Comparison of ENCODE assay signal across 19 cellular contexts in the genomic region with DNA sequence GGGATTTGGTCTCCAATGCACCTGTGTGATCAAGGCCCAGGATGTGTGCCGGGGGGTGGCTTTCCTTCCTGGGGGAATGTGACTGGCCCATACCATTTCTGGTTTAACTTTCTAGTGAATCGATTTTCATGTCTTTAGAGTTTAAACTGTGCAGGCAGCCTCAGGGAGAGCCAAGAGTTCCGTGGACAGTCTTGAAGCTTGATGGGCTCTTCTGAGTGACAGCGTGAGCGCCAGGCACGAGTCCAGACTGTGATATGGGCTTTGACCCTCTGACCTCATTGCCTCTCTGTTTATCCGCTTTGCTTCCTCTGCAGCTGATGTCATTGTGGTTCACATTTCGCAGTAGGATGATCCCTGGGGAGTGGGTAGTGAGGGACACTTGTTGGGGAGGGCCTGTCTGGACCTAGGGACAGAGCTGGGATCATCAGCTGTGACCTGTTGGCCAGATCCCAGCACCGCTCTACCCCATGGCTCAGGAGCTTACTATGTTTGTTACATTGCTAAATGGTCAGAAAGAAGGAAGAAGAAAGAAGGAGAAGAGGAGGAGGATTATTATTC.
DNase-seq lines count a peak whose midpoint lies in the region; ATAC-seq and TF ChIP-seq lines count a peak whose summit lies in the region.
"Had no signal": no experiment of that assay in that cellular context is flagged by ENCODE, and none has a peak within 500 bp of the region (broad histone marks: within the 10 kb centered on the region; RNA-seq: fewer than 3 reads in every experiment).

No MANE protein-coding gene starts in this region.

- H3K27ac Mint-ChIP-seq in WTC11 = no peak overlapping the region; the same call in 1 of the 2 replicates
- H3K27ac Mint-ChIP-seq: activated T-helper 17 cell treated with anti-CD3 and anti-CD28 coated beads, Interleukin-2, amount 50 U/mL, for 72 hours had no signal

- POLR2A ChIA-PET in WTC11 (lab: Charles Lee) = no interaction called here

- H3K9me3 Mint-ChIP-seq in WTC11 = no peaks in the 10 kb centered on the region
- H3K9me3 Mint-ChIP-seq: activated T-helper 17 cell treated with anti-CD3 and anti-CD28 coated beads, Interleukin-2, amount 50 U/mL, for 72 hours; IgD-negative memory B cell had no signal

- peaks cover 15% of the 10 kb centered on the region for H3K4me1 Mint-ChIP-seq in WTC11

- no peaks in the 10 kb centered on the region for H3K36me3 ChIP-seq in right atrium auricular region
- no peaks in the 10 kb centered on the region for H3K36me3 ChIP-seq in adrenal gland (replicated peaks in 1 of 2)
- H3K36me3 ChIP-seq: SJSA1 had no signal

- intact Hi-C loops in left ventricle myocardium superior (cut with micrococcal nuclease) (no loop called here), adrenal gland (cut with DNase I) (no loop called here)

- ATAC-seq in left ventricle myocardium superior = peak; percentile 49
- ATAC-seq in WTC11 = no peak
- no peak for ATAC-seq in GM19324 (IDR thresholded peaks at IDR 0.05; ENCODE audit: low FRiP score, unreplicated experiment)
- ATAC-seq: activated T-helper 17 cell treated with anti-CD3 and anti-CD28 coated beads, Interleukin-2, amount 50 U/mL, for 72 hours had no signal

- H3K27me3 Mint-ChIP-seq in WTC11 (ENCODE audit: low read depth) = no peaks in the 10 kb centered on the region
- H3K27me3 Mint-ChIP-seq: activated T-helper 17 cell treated with anti-CD3 and anti-CD28 coated beads, Interleukin-2, amount 50 U/mL, for 72 hours had no signal

- TF ChIP-seq CTCF in right atrium auricular region (IDR thresholded peaks at IDR 0.05) = no peak
- TF ChIP-seq CTCF in WTC11 (IDR thresholded peaks at IDR 0.05) = no peak
- no peak for TF ChIP-seq CTCF in adrenal gland (IDR thresholded peaks at IDR 0.05)

- H3K9me3 ChIP-seq in right atrium auricular region (no peaks in the 10 kb centered on the region), adrenal gland (replicated peaks in 1 of 3) (no peaks in the 10 kb centered on the region)
- H3K9me3 ChIP-seq: SJSA1 had no signal

- H3K36me3 Mint-ChIP-seq in WTC11 = no peaks in the 10 kb centered on the region

- no peaks in the 10 kb centered on the region for H3K4me1 ChIP-seq in right atrium auricular region
- no peaks in the 10 kb centered on the region for H3K4me1 ChIP-seq in adrenal gland (replicated peaks in 1 of 2)
- H3K4me1 ChIP-seq: SJSA1 had no signal

- no peak for DNase-seq in left ventricle myocardium superior
- DNase-seq in right atrium auricular region (ENCODE audit: low spot score) = no peak
- no peak for DNase-seq in WTC11 (ENCODE audit: low spot score)
- peak; percentile 96 for DNase-seq in myocyte (ENCODE audit: low read depth)
- no peak for DNase-seq in adrenal gland
- DNase-seq in NCI-H2107 (lab: John Stamatoyannopoulos, UW) = no peak
- DNase-seq in NCI-H187 (lab: John Stamatoyannopoulos, UW) = no peak
- DNase-seq: activated CD4-positive, CD25-positive, alpha-beta regulatory T cell treated with anti-CD3 and anti-CD28 coated beads, Interleukin-2, amount 50 U/mL, for 72 hours; DMS79 treated with DMSO at 0.1 percent for 48 hours; effector CD4-positive, alpha-beta T cell; islet precursor cell; NCI-H526; stimulated activated naive CD4-positive, alpha-beta T cell; T-helper 2 cell; trophoblast cell had no signal

- no peak for TF ChIP-seq POLR2A in adrenal gland (IDR thresholded peaks at IDR 0.05)

- no peaks in the 10 kb centered on the region for H3K27me3 ChIP-seq in right atrium auricular region
- no peaks in the 10 kb centered on the region for H3K27me3 ChIP-seq in adrenal gland

- 67 to 86% (median 79%) methylated on average over 6 to 9 of the region's 9 CpGs for WGBS in adrenal gland, 4 donors

- CTCF ChIA-PET in WTC11 (lab: Charles Lee) = interaction anchor here (0.8 to 1.1 kb wide), 4 partner anchors 28 to 91 kb away, joined by 3 read pairs; no protein-coding TSS in a partner anchor

- H3K27ac ChIP-seq in right atrium auricular region = no peak overlapping the region
- no peak overlapping the region for H3K27ac ChIP-seq in adrenal gland
- H3K27ac ChIP-seq: SJSA1 had no signal

- H3K4me3 ChIP-seq in right atrium auricular region (no peak overlapping the region), adrenal gland (no peak overlapping the region)
- H3K4me3 ChIP-seq: SJSA1 had no signal

- H3K4me3 Mint-ChIP-seq in WTC11 = no peak overlapping the region
- H3K4me3 Mint-ChIP-seq: activated T-helper 17 cell treated with anti-CD3 and anti-CD28 coated beads, Interleukin-2, amount 50 U/mL, for 72 hours; IgD-negative memory B cell had no signal

TF ChIP-seq in WTC11, 78 proteins besides CTCF, POLR2A, EP300 and RAD21:
- no peak for TF ChIP-seq ZBTB21 (CRISPR knock-in tag; IDR thresholded peaks at IDR 0.05; ENCODE audit: borderline replicate concordance)
- no peak for TF ChIP-seq TCF7 (CRISPR knock-in tag; IDR thresholded peaks at IDR 0.05; ENCODE audit: low read depth)
- peak; percentile 94 for TF ChIP-seq GABPB1 (CRISPR knock-in tag; IDR thresholded peaks at IDR 0.05)
- TF ChIP-seq NFATC4 (CRISPR knock-in tag; IDR thresholded peaks at IDR 0.05) = no peak
- TF ChIP-seq, protein P1, sequence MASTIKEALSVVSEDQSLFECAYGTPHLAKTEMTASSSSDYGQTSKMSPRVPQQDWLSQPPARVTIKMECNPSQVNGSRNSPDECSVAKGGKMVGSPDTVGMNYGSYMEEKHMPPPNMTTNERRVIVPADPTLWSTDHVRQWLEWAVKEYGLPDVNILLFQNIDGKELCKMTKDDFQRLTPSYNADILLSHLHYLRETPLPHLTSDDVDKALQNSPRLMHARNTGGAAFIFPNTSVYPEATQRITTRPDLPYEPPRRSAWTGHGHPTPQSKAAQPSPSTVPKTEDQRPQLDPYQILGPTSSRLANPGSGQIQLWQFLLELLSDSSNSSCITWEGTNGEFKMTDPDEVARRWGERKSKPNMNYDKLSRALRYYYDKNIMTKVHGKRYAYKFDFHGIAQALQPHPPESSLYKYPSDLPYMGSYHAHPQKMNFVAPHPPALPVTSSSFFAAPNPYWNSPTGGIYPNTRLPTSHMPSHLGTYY (CRISPR knock-in tag; IDR thresholded peaks at IDR 0.05) = no peak
